ENCODE assay signal across 8 cellular contexts in genomic region chr19:51366050-51366998, GRCh38. TPM values are rescaled to one million over a fixed set of nuclear protein-coding genes. Genes with fewer than 3 reads are reported as not detected.
DNase-seq lines count a peak whose midpoint lies in the region; ATAC-seq and TF ChIP-seq lines count a peak whose summit lies in the region.

Gene ETFB (minus strand): TSS chr19:51366388. CDS start chr19:51366326, 62 bp downstream.

- 0% methylated on average over 39 to 46 of the region's 64 CpGs for WGBS in esophagus squamous epithelium, 2 donors

- intact Hi-C loops in esophagus squamous epithelium (cut with DNase I), result no loop called here

- H3K9me3 ChIP-seq in esophagus squamous epithelium, result no peaks in the 10 kb centered on the region

- no peak for TF ChIP-seq CTCF in BJ (IDR thresholded peaks at IDR 0.05; ENCODE audit: insufficient read depth, low read depth, low read length)
- no peak for TF ChIP-seq CTCF in esophagus squamous epithelium (IDR thresholded peaks at IDR 0.05)

- H3K27me3 ChIP-seq in BJ (ENCODE audit: control insufficient read depth, insufficient read depth, low read length) (no peaks in the 10 kb centered on the region), esophagus squamous epithelium (no peaks in the 10 kb centered on the region)

- peak within 1 kb of the TSS; percentile 86 to 99 (median 98) for H3K27ac ChIP-seq in esophagus squamous epithelium

- peak; percentile 43 for ATAC-seq in GM19328 (IDR thresholded peaks at IDR 0.05; ENCODE audit: unreplicated experiment)

- peak; percentile 82 for DNase-seq in BJ (ENCODE audit: low read depth)
- DNase-seq in HS-5 (ENCODE audit: low read depth), result peak; percentile 89
- peak; percentile 99 for DNase-seq in RPMI7951 (ENCODE audit: low read depth)
- DNase-seq in activated T-helper 1 cell treated with Interleukin-2 at 50 U/mL for 16 hours (ENCODE audit: low read depth), result peak; percentile 83
- DNase-seq in esophagus squamous epithelium (lab: John Stamatoyannopoulos, UW), result peak; percentile 85
- DNase-seq in myocyte (ENCODE audit: low read depth), result peak; percentile 99
- DNase-seq in stimulated activated CD8-positive, alpha-beta memory T cell treated with anti-CD3 and anti-CD28 coated beads, Interleukin-7, amount 100 ng/mL, for 24 hours (ENCODE audit: low read depth), result peak; percentile 88

- H3K36me3 ChIP-seq in BJ (ENCODE audit: control insufficient read depth, insufficient read depth, low read length) (no peaks in the 10 kb centered on the region), esophagus squamous epithelium (no peaks in the 10 kb centered on the region)

- H3K4me3 ChIP-seq in BJ (ENCODE audit: low read depth, low read length) (peak within 1 kb of the TSS; percentile 93), esophagus squamous epithelium (peak within 1 kb of the TSS; percentile 75 to 88 (median 82))

- POLR2A ChIA-PET in BJ (lab: Charles Lee), result interaction anchor here (0.6 kb wide), 1 partner anchor 27 kb away, joined by 3 read pairs; no protein-coding TSS in a partner anchor

- H3K4me1 ChIP-seq in esophagus squamous epithelium, result peaks cover 29 to 58% (median 41%) of the 10 kb centered on the region in 3 donors

- peak in 3 of 4 donors; percentile 70 to 95 (median 94) for TF ChIP-seq POLR2A in esophagus squamous epithelium (IDR thresholded peaks at IDR 0.05)

- CTCF ChIA-PET in BJ (lab: Yijun Ruan, JAX), result interaction anchor here (1.0 to 1.1 kb wide), 3 partner anchors 16 to 28 kb away, joined by 3 to 4 read pairs (median 3); no protein-coding TSS in a partner anchor

RNA-seq across cellular contexts. Expression of gene ETFB, which starts in this region (rescaled TPM):
- polyA plus RNA-seq in BJ (2011; rRNA removed), result 92.8 and 149 TPM in 2 replicates
- polyA minus RNA-seq in BJ (2011; rRNA and poly(A)+ RNA removed), result 52.9 and 93.7 TPM in 2 replicates
- total RNA-seq in RPMI7951 (2014; rRNA removed; shearing (Covaris generic)), result 158 and 206 TPM in 2 replicates
- total RNA-seq in esophagus squamous epithelium (100 to 1,000 TPM; 104 to 215 (median 157) TPM), myocyte (73.4 and 76.2 TPM in 2 replicates)
- polyA plus RNA-seq in myocyte (2012), result 122 TPM

Comparison
In these comparisons a context has a peak if more than half of its experiments do, and no peak if none do; other contexts are left out.
1. Peak in every context shown above with its lines: DNase-seq, ATAC-seq, H3K4me3 ChIP-seq and H3K27ac ChIP-seq.